In the genomic region with DNA sequence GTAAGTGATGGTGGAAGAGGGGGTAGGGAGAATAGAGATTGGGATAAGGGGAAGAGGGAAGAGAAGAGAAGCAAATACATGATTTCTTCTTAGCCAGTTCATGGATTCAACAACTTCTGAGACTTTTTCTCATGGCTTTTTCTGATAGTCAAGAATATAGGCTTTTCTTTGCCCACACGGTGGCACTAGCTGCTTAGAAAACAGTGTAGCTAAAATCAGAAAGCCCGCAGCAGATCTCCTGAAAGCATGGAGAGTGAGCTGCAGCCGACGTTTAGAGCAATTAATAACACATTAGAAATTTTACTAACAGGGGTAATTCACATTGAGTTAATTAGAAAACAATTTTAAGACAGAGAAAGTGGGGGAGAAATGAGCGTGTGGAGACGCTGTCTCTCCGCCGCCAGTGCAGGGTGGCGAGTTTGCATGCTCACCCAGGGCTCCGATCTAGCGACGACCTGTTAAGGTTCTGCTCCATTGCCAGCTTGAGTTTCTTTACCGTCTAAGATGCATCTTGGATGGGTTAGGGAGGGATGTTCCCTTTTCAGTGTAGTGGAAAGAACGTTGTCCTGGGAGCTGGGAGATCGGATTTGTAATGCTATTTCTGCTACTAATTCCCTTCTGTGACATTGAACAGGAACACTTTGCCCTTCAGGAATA, we compare ENCODE assay signal across 8 cellular contexts. TPM values are rescaled to one million over a fixed set of nuclear protein-coding genes. Genes with fewer than 3 reads are reported as not detected.
DNase-seq lines count a peak whose midpoint lies in the region; ATAC-seq, FAIRE-seq and TF ChIP-seq lines count a peak whose summit lies in the region.

No MANE protein-coding gene starts in this region.

- no peak overlapping the region for H3K27ac Mint-ChIP-seq in nephron progenitor cell

- H3K4me3 ChIP-seq in GM12864 (ENCODE audit: low read depth, low read length) (no peak overlapping the region), fibroblast of the aortic adventitia (ENCODE audit: low read depth, low read length) (peak overlapping the region; percentile 53), upper lobe of right lung (peak overlapping the region; percentile 41)

- no peak for DNase-seq in GM12864 (ENCODE audit: low read depth)
- peak; percentile 82 for DNase-seq in NCI-H82 (lab: John Stamatoyannopoulos, UW)
- DNase-seq in activated T-cell treated with anti-CD3 and anti-CD28 coated beads, Interleukin-2, amount 50 U/mL, for 48 hours, result peak; percentile 41 to 53
- DNase-seq in fibroblast of the aortic adventitia (ENCODE audit: low read depth), result peak; percentile 77
- DNase-seq in nephron progenitor cell, result peak; percentile 50
- DNase-seq in upper lobe of right lung, result no peak

- peaks cover 25% of the 10 kb centered on the region for H3K27me3 Mint-ChIP-seq in nephron progenitor cell (ENCODE audit: low read depth, poor library complexity)

- H3K27me3 ChIP-seq in upper lobe of right lung, result no peaks in the 10 kb centered on the region

- H3K4me1 Mint-ChIP-seq in nephron progenitor cell, result peaks cover 10% of the 10 kb centered on the region

- H3K4me3 Mint-ChIP-seq in nephron progenitor cell, result peak overlapping the region; percentile 84

- H3K9me3 ChIP-seq in upper lobe of right lung, result no peaks in the 10 kb centered on the region

- FAIRE-seq in A204.1 (lab: Jason Lieb, UNC), result peak; percentile 92

- peaks cover 3% of the 10 kb centered on the region for H3K9me3 Mint-ChIP-seq in nephron progenitor cell

- ATAC-seq in HG03354 (IDR thresholded peaks at IDR 0.05; ENCODE audit: poor library complexity, severe bottlenecking, unreplicated experiment) (peak; percentile 81), upper lobe of right lung (peak; percentile 75)

- H3K4me1 ChIP-seq in upper lobe of right lung, result no peaks in the 10 kb centered on the region

- no peaks in the 10 kb centered on the region for H3K36me3 Mint-ChIP-seq in nephron progenitor cell (ENCODE audit: low read depth)

- intact Hi-C loops in upper lobe of right lung (cut with DNase I), result loop anchor here (5.0 kb wide), 1 partner anchor 108 kb away; no protein-coding TSS in a partner anchor

- TF ChIP-seq CTCF in GM12864 (IDR thresholded peaks at IDR 0.05; ENCODE audit: low read depth, low read length, missing control alignments) (peak; percentile 57), fibroblast of the aortic adventitia (IDR thresholded peaks at IDR 0.05; ENCODE audit: insufficient read depth, low read length) (peak; percentile 76), nephron progenitor cell (IDR thresholded peaks at IDR 0.05) (peak; percentile 70), upper lobe of right lung (IDR thresholded peaks at IDR 0.05) (peak; percentile 75)

- H3K36me3 ChIP-seq in upper lobe of right lung, result no peaks in the 10 kb centered on the region

- H3K27ac ChIP-seq in upper lobe of right lung, result no peak overlapping the region

RNA-seq across cellular contexts. Expression of a gene that starts 3.3 kb away (rescaled TPM):
- total RNA-seq in fibroblast of the aortic adventitia (ENCODE audit: low replicate concordance) (0.45 and 1.1 TPM in 2 replicates), upper lobe of right lung (0.78 TPM)

RNA-seq across cellular contexts. Expression of a gene that starts 29.8 kb away (rescaled TPM):
- total RNA-seq in fibroblast of the aortic adventitia (ENCODE audit: low replicate concordance) (43.8 and 63.1 TPM in 2 replicates), upper lobe of right lung (12.3 TPM)

RNA-seq across cellular contexts. Expression of a gene that starts 33.5 kb away (rescaled TPM):
- total RNA-seq in fibroblast of the aortic adventitia (ENCODE audit: low replicate concordance), result not detected in 2 replicates
- total RNA-seq in upper lobe of right lung, result not detected

RNA-seq across cellular contexts. Expression of a gene that starts 54.4 kb away (rescaled TPM):
- total RNA-seq in fibroblast of the aortic adventitia (ENCODE audit: low replicate concordance), result 8.0 and 11.8 TPM in 2 replicates
- 13.5 TPM for total RNA-seq in upper lobe of right lung

Comparison
In these comparisons a context has a peak if more than half of its experiments do, and no peak if none do; other contexts are left out.
1. DNase-seq: peak in NCI-H82 (single experiment), activated T-cell treated with anti-CD3 and anti-CD28 coated beads, Interleukin-2, amount 50 U/mL, for 48 hours (2 of 2), fibroblast of the aortic adventitia (single experiment) and nephron progenitor cell (single experiment); none in GM12864 (single experiment) and upper lobe of right lung (single experiment).
2. Peak in every context shown above with its lines, with median percentiles within 50 percentile points of each other: CTCF ChIP-seq.